In genomic region chr22:39558254-39558727, GRCh38 we compare ENCODE assay signal across 1 cellular context.
TF ChIP-seq lines count a peak whose summit lies in the region.

No MANE protein-coding gene starts in this region.

TF ChIP-seq in GM12878, 131 proteins besides CTCF, POLR2A, EP300 and RAD21:
- TF ChIP-seq PKNOX1 (IDR thresholded peaks at IDR 0.05): no peak
- peak; percentile 74 for TF ChIP-seq SUZ12 (IDR thresholded peaks at IDR 0.05; ENCODE audit: unreplicated experiment)
